In genomic region chr2:207711750-207712487, GRCh38 we compare ENCODE assay signal across 1 cellular context.
TF ChIP-seq lines count a peak whose summit lies in the region.

No MANE protein-coding gene starts in this region.

TF ChIP-seq in endothelial cell of umbilical vein, 7 proteins besides CTCF, POLR2A, EP300 and RAD21 (continued from another document):
- TF ChIP-seq GATA2 (IDR thresholded peaks at IDR 0.05; ENCODE audit: insufficient read depth, insufficient read length, low read depth, low read length) = no peak
